ENCODE assay signal across 9 cellular contexts in genomic region chr3:58490860-58491501, GRCh38. TPM values are rescaled to one million over a fixed set of nuclear protein-coding genes. Genes with fewer than 3 reads are reported as not detected.
DNase-seq lines count a peak whose midpoint lies in the region; ATAC-seq and TF ChIP-seq lines count a peak whose summit lies in the region.
"Had no signal": no experiment of that assay in that cellular context is flagged by ENCODE, and none has a peak within 500 bp of the region (broad histone marks: within the 10 kb centered on the region; RNA-seq: fewer than 3 reads in every experiment).

No MANE protein-coding gene starts in this region.

- no peak overlapping the region for H3K4me3 ChIP-seq in mucosa of descending colon

- ATAC-seq in mucosa of descending colon (no peak), GM21447 (IDR thresholded peaks at IDR 0.05; ENCODE audit: unreplicated experiment) (no peak)

- peaks cover 9% of the 10 kb centered on the region for H3K4me1 ChIP-seq in mucosa of descending colon (ENCODE audit: low read depth)

- no peak for TF ChIP-seq CTCF in mucosa of descending colon (IDR thresholded peaks at IDR 0.05)

- DNase-seq in stimulated activated CD4-positive, alpha-beta T cell treated with anti-CD3 and anti-CD28 coated beads, Interleukin-15, amount 100 ng/mL, for 24 hours, result peak; percentile 3
- no peak for DNase-seq in stimulated activated CD4-positive, alpha-beta T cell treated with anti-CD3 and anti-CD28 coated beads, Interleukin-2, amount 100 ng/mL, for 24 hours
- DNase-seq in cerebellar cortex (ENCODE audit: low spot score) (peak; percentile 31), mucosa of descending colon (peak; percentile 32 to 73 (median 64)), NCI-H187 treated with DMSO at 0.1 percent for 48 hours (lab: John Stamatoyannopoulos, UW) (no peak), ACHN (no peak), SIG-M5 (lab: John Stamatoyannopoulos, UW) (no peak)

- intact Hi-C loops in mucosa of descending colon (cut with DNase I, micrococcal nuclease), result no loop called here

- H3K9me3 ChIP-seq in mucosa of descending colon, result no peaks in the 10 kb centered on the region

- in situ Hi-C loops in ACHN (cut with HindIII; ENCODE audit: low pct_ligation_motif_present, low pct_unique_long_range_greater_than_20kb, low sequenced_read_pairs), result no loop called here

- H3K36me3 ChIP-seq in mucosa of descending colon (ENCODE audit: low read depth), result no peaks in the 10 kb centered on the region

RNA-seq across cellular contexts. Expression of gene KCTD6, which starts 0.9 kb away (rescaled TPM):
- total RNA-seq in mucosa of descending colon, result 10 to 100 TPM in 1 of 3 donors, 1 to 10 TPM in 2; 6.5 to 11.4 (median 8.7) TPM

RNA-seq across cellular contexts. Expression of gene ACOX2, which starts 46.0 kb away (rescaled TPM):
- total RNA-seq in mucosa of descending colon, result 10 to 100 TPM; 34.8 to 51.2 (median 48.9) TPM
- total RNA-seq: activated CD8-positive, alpha-beta memory T cell treated with anti-CD3 and anti-CD28 coated beads for 36 hours had no signal

RNA-seq across cellular contexts. Expression of gene PDHB, which starts 57.3 kb away (rescaled TPM):
- 10 to 100 TPM; 65.0 to 69.6 (median 66.6) TPM for total RNA-seq in mucosa of descending colon

Comparison
In these comparisons a context has a peak if more than half of its experiments do, and no peak if none do; other contexts are left out.
1. DNase-seq: peak in stimulated activated CD4-positive, alpha-beta T cell treated with anti-CD3 and anti-CD28 coated beads, Interleukin-15, amount 100 ng/mL, for 24 hours (single experiment), cerebellar cortex (single experiment) and mucosa of descending colon (3 of 3); none in stimulated activated CD4-positive, alpha-beta T cell treated with anti-CD3 and anti-CD28 coated beads, Interleukin-2, amount 100 ng/mL, for 24 hours (0 of 2), NCI-H187 treated with DMSO at 0.1 percent for 48 hours (single experiment), ACHN (single experiment) and SIG-M5 (single experiment).